Comparison of ENCODE assay signal across 8 cellular contexts in the genomic region with DNA sequence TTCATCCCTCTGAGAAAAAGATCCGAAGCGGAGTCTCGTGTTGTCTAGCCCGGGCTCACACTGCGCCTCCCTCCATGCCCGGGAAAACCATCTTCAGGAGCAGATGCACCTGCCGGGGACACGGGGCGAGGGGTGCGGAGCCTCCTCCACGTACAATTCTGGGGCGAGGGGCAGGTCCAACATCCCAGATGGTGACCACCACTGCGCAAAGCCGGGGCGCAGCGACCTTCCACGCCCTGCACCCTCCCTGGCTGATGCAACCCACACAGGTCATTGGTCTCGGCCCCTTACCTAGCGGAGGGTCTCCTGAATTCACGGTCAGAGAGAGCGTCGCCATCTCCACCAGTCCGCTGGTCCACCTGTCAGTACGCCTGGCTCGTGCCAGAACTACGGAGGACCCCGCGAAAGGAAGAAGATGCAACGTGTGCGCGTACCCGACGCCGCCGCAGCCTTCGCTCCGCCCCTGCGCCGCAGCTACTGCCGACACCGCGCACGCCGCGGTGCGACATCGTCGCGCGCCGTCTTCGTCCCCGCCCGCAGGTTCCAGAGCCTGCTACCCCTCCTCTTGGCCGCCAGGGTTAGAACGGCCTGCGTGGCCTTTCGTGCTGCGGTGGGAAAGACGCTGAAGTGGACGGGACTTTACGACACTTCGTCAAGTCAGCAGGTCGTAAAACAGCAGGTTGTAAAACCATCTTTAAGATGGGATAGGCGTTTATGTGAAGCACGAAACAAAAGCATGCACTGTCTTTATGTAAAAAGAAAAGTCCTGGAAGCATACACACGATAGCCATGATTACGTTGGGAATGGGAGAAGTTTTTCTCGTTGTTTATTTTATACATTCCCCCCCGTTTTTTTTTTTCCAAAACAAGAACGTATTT. TPM values are rescaled to one million over a fixed set of nuclear protein-coding genes. Genes with fewer than 3 reads are reported as not detected.
DNase-seq lines count a peak whose midpoint lies in the region; ATAC-seq and TF ChIP-seq lines count a peak whose summit lies in the region.

Gene EPRS1, minus strand, starts transcription at position 454 of the 879 bp plus-strand sequence. Its CDS starts 117 bp downstream, at position 337.

- H3K27ac ChIP-seq in C4-2B (peak within 1 kb of the TSS; percentile 94), dorsolateral prefrontal cortex (peak within 1 kb of the TSS; percentile 30 to 97 (median 90)), right lobe of liver (peak within 1 kb of the TSS; percentile 40 to 71 (median 68))

- intact Hi-C loops in dorsolateral prefrontal cortex (cut with DNase I) = loop anchor here in 1 of 2 donors (2.0 kb wide), 1 partner anchor 49 kb away; the partner anchor contains the start of gene IARS2
- intact Hi-C loops in right lobe of liver (cut with DNase I) = no loop called here

- ATAC-seq in GM19351 (IDR thresholded peaks at IDR 0.05; ENCODE audit: unreplicated experiment) = peak; percentile 96
- peak; percentile 98 for ATAC-seq in HG03558 (IDR thresholded peaks at IDR 0.05; ENCODE audit: extremely low read depth, unreplicated experiment)
- ATAC-seq in right lobe of liver = peak; percentile 99 to 100 (median 100)

- H3K9me3 ChIP-seq in right lobe of liver = no peaks in the 10 kb centered on the region

- peak; percentile 76 for DNase-seq in NCI-H748 treated with DMSO at 0.1 percent for 48 hours (lab: John Stamatoyannopoulos, UW)
- peak; percentile 90 to 93 for DNase-seq in activated CD4-positive, alpha-beta T cell treated with anti-CD3 and anti-CD28 coated beads, Interleukin-2, amount 50 U/mL, for 48 hours
- DNase-seq in dorsolateral prefrontal cortex = peak; percentile 78 to 95 (median 93)
- peak; percentile 94 to 97 (median 96) for DNase-seq in right lobe of liver
- DNase-seq in stimulated activated CD4-positive, alpha-beta T cell treated with anti-CD3 and anti-CD28 coated beads, Interleukin-4, amount 100 ng/mL, for 48 hours (ENCODE audit: low read depth in 2 of 2) = peak; percentile 80 to 90

- H3K36me3 ChIP-seq in right lobe of liver = no peaks in the 10 kb centered on the region

- H3K4me1 ChIP-seq in right lobe of liver = peaks cover 0 to 12% (median 0%) of the 10 kb centered on the region in 4 donors

- H3K4me3 ChIP-seq in dorsolateral prefrontal cortex (peak within 1 kb of the TSS; percentile 63 to 99 (median 91)), right lobe of liver (peak within 1 kb of the TSS; percentile 66 to 90 (median 81))

- 1% methylated on average over 20 of the region's 71 CpGs for WGBS in right lobe of liver (ENCODE audit: insufficient coverage, low coverage, low lambda C conversion rate, missing lambda C conversion rate)

- H3K27me3 ChIP-seq in dorsolateral prefrontal cortex (no peaks in the 10 kb centered on the region), right lobe of liver (no peaks in the 10 kb centered on the region)

- TF ChIP-seq CTCF in C4-2B (conservative IDR thresholded peaks at IDR 0.05) (peak; percentile 81), dorsolateral prefrontal cortex (IDR thresholded peaks at IDR 0.05 in 54 of 56, conservative IDR thresholded peaks at IDR 0.05 in 2 of 56; ENCODE audit: low read depth in 1 of 56, partially characterized antibody in 56 of 56) (peak in 55 of 56 donors; percentile 30 to 80 (median 64)), right lobe of liver (IDR thresholded peaks at IDR 0.05) (peak; percentile 60 to 97 (median 67))

- peak; percentile 70 for TF ChIP-seq POLR2A in right lobe of liver (IDR thresholded peaks at IDR 0.05)

RNA-seq across cellular contexts. Expression of gene EPRS1, which starts in this region (rescaled TPM):
- total RNA-seq in dorsolateral prefrontal cortex = 100 to 1,000 TPM in 4 of 120 experiments, 10 to 100 TPM in 116; 58.4 to 112 (median 86.0) TPM
- 10 to 100 TPM; 30.2 to 45.1 (median 36.8) TPM for total RNA-seq in right lobe of liver

Comparison
In these comparisons a context has a peak if more than half of its experiments do, and no peak if none do; other contexts are left out.
1. Peak in every context shown above with its lines: DNase-seq, ATAC-seq, H3K4me3 ChIP-seq and H3K27ac ChIP-seq.